Comparison of ENCODE assay signal across 8 cellular contexts in the genomic region with DNA sequence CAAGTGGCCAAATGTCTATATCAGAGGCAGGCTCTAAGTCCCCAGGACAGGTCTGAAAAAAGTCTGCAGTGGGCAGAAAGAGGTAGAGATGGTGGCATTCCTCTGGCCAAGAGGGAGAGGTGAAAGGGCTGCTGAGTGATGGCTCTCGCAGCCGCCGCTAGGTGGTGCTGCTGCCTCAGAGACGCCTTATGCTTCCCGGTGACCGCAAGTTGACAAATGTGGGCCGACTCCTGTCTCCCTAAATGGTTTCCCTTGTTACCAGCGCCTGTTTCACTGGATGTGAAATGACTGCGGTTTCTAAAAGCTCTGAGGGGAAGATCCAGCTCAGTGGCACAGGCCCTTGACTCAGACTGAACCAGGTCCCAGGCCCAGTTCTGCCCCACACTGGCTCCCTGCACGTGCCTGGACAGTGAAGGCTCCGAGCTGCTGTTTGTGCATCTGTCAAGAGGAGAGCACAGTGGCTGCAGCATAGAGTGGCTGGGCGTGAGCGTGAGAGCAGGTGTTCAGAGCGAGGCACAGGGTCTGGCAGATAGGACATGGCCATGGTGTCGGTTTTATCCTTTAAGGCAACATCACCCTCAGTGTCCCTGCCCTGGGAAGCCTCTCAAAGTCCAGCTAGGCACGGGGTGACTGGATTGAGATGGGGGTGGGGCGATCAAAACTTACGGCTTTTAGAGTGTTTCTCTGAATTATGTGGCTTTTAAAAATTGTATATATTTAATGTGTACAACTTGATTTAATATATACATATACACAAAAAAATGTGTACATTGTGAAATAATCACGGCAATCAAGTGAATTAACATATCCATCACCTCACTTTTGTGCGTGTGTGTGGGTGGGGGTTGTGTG. TPM values are rescaled to one million over a fixed set of nuclear protein-coding genes. Genes with fewer than 3 reads are reported as not detected.
DNase-seq lines count a peak whose midpoint lies in the region; ATAC-seq and TF ChIP-seq lines count a peak whose summit lies in the region.

No MANE protein-coding gene starts in this region.

- ATAC-seq in HG03354 (IDR thresholded peaks at IDR 0.05; ENCODE audit: poor library complexity, severe bottlenecking, unreplicated experiment): peak; percentile 44
- ATAC-seq in lung (ENCODE audit: insufficient read depth, low FRiP score): peak; percentile 92

- H3K4me3 ChIP-seq in coronary artery: peak overlapping the region; percentile 47
- no peak overlapping the region for H3K4me3 ChIP-seq in lung

- peak overlapping the region; percentile 11 to 74 for H3K27ac ChIP-seq in coronary artery
- H3K27ac ChIP-seq in lung (ENCODE audit: low read depth in 1 of 2, low read length in 1 of 2): peak overlapping the region in 1 of 2 donors; percentile 50

- no peaks in the 10 kb centered on the region for H3K9me3 ChIP-seq in lung (ENCODE audit: control insufficient read depth in 2 of 2, insufficient read depth in 1 of 2, low read length in 1 of 2)

- TF ChIP-seq CTCF in coronary artery (IDR thresholded peaks at IDR 0.05) (peak; percentile 90), lung (IDR thresholded peaks at IDR 0.05; ENCODE audit: control extremely low read depth, extremely low read depth) (peak; percentile 97)

- H3K27me3 ChIP-seq in lung (ENCODE audit: control insufficient read depth, insufficient read depth): no peaks in the 10 kb centered on the region

- 40 to 45% methylated on average over 20 of the region's 20 CpGs for WGBS in lung, 2 donors

- peaks cover 0 to 11% of the 10 kb centered on the region in 2 donors for H3K36me3 ChIP-seq in lung (ENCODE audit: control insufficient read depth in 2 of 2, insufficient read depth in 2 of 2, low read length in 2 of 2)

- peak; percentile 57 to 81 (median 80) for DNase-seq in NCI-H1417 (lab: John Stamatoyannopoulos, UW)
- DNase-seq in NCI-H1417 treated with DMSO at 0.1 percent for 48 hours (lab: John Stamatoyannopoulos, UW): no peak
- peak; percentile 78 for DNase-seq in NCI-H69 (lab: John Stamatoyannopoulos, UW)
- peak; percentile 76 to 78 for DNase-seq in activated CD4-positive, alpha-beta T cell treated with anti-CD3 and anti-CD28 coated beads, Interleukin-2, amount 50 U/mL, for 4 hours
- DNase-seq in coronary artery (ENCODE audit: low spot score): no peak
- DNase-seq in lung (ENCODE audit: low spot score): peak; percentile 81
- peak; percentile 70 for DNase-seq in stimulated activated CD8-positive, alpha-beta memory T cell treated with anti-CD3 and anti-CD28 coated beads, Interleukin-12 subunit alpha, Interleukin-12 subunit beta, amount 100 ng/mL, for 1 hour (ENCODE audit: low read depth)

- H3K4me1 ChIP-seq in lung (ENCODE audit: control insufficient read depth in 2 of 2, insufficient read depth in 2 of 2, low read length in 2 of 2): peaks cover 0 to 4% of the 10 kb centered on the region in 2 donors

RNA-seq across cellular contexts. Expression of gene CLEC16A, which starts 19.9 kb away (rescaled TPM):
- total RNA-seq in lung: 10 to 100 TPM; 38.1 to 44.4 TPM
- 10 to 100 TPM; 14.3 to 14.7 TPM for polyA plus RNA-seq in lung

RNA-seq across cellular contexts. Expression of gene DEXI, which starts 22.0 kb away (rescaled TPM):
- total RNA-seq in lung: 10 to 100 TPM; 19.5 to 35.5 TPM
- polyA plus RNA-seq in lung: 10 to 100 TPM; 22.1 to 33.9 TPM

Comparison
In these comparisons a context has a peak if more than half of its experiments do, and no peak if none do; other contexts are left out.
1. DNase-seq: peak in NCI-H1417 (3 of 3), NCI-H69 (single experiment), activated CD4-positive, alpha-beta T cell treated with anti-CD3 and anti-CD28 coated beads, Interleukin-2, amount 50 U/mL, for 4 hours (2 of 2), lung (single experiment) and stimulated activated CD8-positive, alpha-beta memory T cell treated with anti-CD3 and anti-CD28 coated beads, Interleukin-12 subunit alpha, Interleukin-12 subunit beta, amount 100 ng/mL, for 1 hour (single experiment); none in NCI-H1417 treated with DMSO at 0.1 percent for 48 hours (single experiment) and coronary artery (single experiment).